ENCODE assay signal across 1 cellular context in the genomic region with DNA sequence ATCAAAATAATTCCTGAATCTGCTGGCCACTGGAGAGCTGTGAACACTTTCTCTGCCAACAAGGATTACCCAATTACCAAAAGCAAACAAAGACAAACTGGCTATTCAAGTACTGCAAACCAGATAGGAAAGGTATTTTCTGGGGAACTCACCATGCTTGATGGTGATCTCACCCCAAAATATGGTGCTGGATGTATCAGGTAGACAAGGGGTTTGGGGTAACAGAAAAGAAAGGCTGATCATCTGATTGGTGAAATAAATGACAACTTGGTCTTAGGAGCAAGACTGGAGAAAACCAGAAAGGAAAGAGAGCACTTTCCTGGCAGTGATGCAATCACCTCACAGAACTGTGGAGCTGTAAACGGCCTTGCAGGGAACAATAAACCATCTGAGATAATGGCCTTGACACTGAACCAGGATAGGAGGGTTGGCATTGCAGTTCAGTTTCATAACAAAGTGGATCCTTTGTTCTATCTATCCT.
TF ChIP-seq lines count a peak whose summit lies in the region.

No MANE protein-coding gene starts in this region.

TF ChIP-seq in HepG2, 621 proteins besides CTCF, POLR2A, EP300 and RAD21 (continued from another document and continues in another):
- TF ChIP-seq, protein P1, sequence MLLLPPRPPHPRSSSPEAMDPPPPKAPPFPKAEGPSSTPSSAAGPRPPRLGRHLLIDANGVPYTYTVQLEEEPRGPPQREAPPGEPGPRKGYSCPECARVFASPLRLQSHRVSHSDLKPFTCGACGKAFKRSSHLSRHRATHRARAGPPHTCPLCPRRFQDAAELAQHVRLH (CRISPR knock-in tag; IDR thresholded peaks at IDR 0.05; ENCODE audit: borderline replicate concordance, low read depth): peak; percentile 66; the same call in 1 of the 2 replicates
- TF ChIP-seq, protein P2, sequence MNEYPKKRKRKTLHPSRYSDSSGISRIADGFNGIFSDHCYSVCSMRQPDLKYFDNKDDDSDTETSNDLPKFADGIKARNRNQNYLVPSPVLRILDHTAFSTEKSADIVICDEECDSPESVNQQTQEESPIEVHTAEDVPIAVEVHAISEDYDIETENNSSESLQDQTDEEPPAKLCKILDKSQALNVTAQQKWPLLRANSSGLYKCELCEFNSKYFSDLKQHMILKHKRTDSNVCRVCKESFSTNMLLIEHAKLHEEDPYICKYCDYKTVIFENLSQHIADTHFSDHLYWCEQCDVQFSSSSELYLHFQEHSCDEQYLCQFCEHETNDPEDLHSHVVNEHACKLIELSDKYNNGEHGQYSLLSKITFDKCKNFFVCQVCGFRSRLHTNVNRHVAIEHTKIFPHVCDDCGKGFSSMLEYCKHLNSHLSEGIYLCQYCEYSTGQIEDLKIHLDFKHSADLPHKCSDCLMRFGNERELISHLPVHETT (CRISPR knock-in tag; conservative IDR thresholded peaks at IDR 0.05): no peak
- TF ChIP-seq ZFP90 (CRISPR knock-in tag; IDR thresholded peaks at IDR 0.05; ENCODE audit: borderline replicate concordance): no peak
- no peak for TF ChIP-seq ZNF501 (CRISPR knock-in tag; IDR thresholded peaks at IDR 0.05)
- TF ChIP-seq MIER2 (CRISPR knock-in tag; IDR thresholded peaks at IDR 0.05): no peak; the same call in 1 of the 2 replicates
- TF ChIP-seq MED13 (CRISPR knock-in tag; IDR thresholded peaks at IDR 0.05): no peak
- no peak for TF ChIP-seq CBX2 (IDR thresholded peaks at IDR 0.05; ENCODE audit: low read depth, low read length)
- TF ChIP-seq CBX2 (CRISPR knock-in tag; IDR thresholded peaks at IDR 0.05; ENCODE audit: low read depth): no peak
- TF ChIP-seq, protein P3, sequence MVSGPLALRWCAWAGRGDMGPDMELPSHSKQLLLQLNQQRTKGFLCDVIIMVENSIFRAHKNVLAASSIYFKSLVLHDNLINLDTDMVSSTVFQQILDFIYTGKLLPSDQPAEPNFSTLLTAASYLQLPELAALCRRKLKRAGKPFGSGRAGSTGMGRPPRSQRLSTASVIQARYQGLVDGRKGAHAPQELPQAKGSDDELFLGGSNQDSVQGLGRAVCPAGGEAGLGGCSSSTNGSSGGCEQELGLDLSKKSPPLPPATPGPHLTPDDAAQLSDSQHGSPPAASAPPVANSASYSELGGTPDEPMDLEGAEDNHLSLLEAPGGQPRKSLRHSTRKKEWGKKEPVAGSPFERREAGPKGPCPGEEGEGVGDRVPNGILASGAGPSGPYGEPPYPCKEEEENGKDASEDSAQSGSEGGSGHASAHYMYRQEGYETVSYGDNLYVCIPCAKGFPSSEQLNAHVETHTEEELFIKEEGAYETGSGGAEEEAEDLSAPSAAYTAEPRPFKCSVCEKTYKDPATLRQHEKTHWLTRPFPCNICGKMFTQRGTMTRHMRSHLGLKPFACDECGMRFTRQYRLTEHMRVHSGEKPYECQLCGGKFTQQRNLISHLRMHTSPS (CRISPR knock-in tag; IDR thresholded peaks at IDR 0.05; ENCODE audit: low read depth): peak; percentile 53
- TF ChIP-seq, protein P4, sequence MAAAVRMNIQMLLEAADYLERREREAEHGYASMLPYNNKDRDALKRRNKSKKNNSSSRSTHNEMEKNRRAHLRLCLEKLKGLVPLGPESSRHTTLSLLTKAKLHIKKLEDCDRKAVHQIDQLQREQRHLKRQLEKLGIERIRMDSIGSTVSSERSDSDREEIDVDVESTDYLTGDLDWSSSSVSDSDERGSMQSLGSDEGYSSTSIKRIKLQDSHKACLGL (CRISPR knock-in tag; IDR thresholded peaks at IDR 0.05): no peak
- TF ChIP-seq NCOR1 (IDR thresholded peaks at IDR 0.05; ENCODE audit: borderline replicate concordance, low read length): peak; percentile 97
- TF ChIP-seq ZNF34 (CRISPR knock-in tag; IDR thresholded peaks at IDR 0.05; ENCODE audit: borderline replicate concordance): no peak
- TF ChIP-seq RARG (CRISPR knock-in tag; IDR thresholded peaks at IDR 0.05; ENCODE audit: low read depth): no peak
- TF ChIP-seq HNRNPUL1 (IDR thresholded peaks at IDR 0.05; ENCODE audit: low read depth, low read length): no peak
- peak; percentile 68; the same call in 1 of the 2 replicates for TF ChIP-seq TP53 (CRISPR knock-in tag; conservative IDR thresholded peaks at IDR 0.05)
- peak; percentile 92 for TF ChIP-seq DNMT3B (CRISPR knock-in tag; conservative IDR thresholded peaks at IDR 0.05)
- TF ChIP-seq, protein P5, sequence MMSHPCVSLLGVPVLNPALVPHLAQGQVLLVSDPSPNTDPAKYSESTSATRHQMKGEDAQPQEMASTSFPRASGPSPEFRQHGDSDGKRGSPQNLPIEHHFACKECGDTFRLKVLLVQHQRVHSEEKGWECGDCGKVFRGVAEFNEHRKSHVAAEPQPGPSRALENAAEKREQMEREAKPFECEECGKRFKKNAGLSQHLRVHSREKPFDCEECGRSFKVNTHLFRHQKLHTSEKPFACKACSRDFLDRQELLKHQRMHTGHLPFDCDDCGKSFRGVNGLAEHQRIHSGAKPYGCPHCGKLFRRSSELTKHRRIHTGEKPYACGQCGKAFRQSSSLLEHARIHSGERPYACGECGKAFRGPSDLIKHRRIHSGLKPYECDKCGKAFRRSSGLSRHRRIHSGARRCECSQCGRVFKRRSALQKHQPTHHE (CRISPR knock-in tag; IDR thresholded peaks at IDR 0.05; ENCODE audit: borderline replicate concordance): no peak
- no peak; the same call in 1 of the 2 replicates for TF ChIP-seq HOXA5 (CRISPR knock-in tag; IDR thresholded peaks at IDR 0.05)
- no peak for TF ChIP-seq PRPF4 (IDR thresholded peaks at IDR 0.05; ENCODE audit: low read depth, low read length, poor library complexity, severe bottlenecking)
- no peak for TF ChIP-seq ZNF383 (CRISPR knock-in tag; IDR thresholded peaks at IDR 0.05; ENCODE audit: borderline replicate concordance)
- no peak for TF ChIP-seq ZNF234 (CRISPR knock-in tag; conservative IDR thresholded peaks at IDR 0.05)
- TF ChIP-seq MTF2 (CRISPR knock-in tag; IDR thresholded peaks at IDR 0.05; ENCODE audit: borderline replicate concordance): no peak
- TF ChIP-seq CHD4 (IDR thresholded peaks at IDR 0.05; ENCODE audit: borderline replicate concordance, low read length): peak; percentile 88; the same call in 1 of the 2 replicates
- no peak for TF ChIP-seq PCBP2 (optimal IDR thresholded peaks at IDR 0.05; ENCODE audit: low read depth, low read length, poor library complexity, severe bottlenecking)
- peak; percentile 62; the same call in 1 of the 2 replicates for TF ChIP-seq ZNF670 (CRISPR knock-in tag; IDR thresholded peaks at IDR 0.05; ENCODE audit: borderline replicate concordance)
- no peak for TF ChIP-seq MAFK (conservative IDR thresholded peaks at IDR 0.05 in 1 of 2, IDR thresholded peaks at IDR 0.05 in 1 of 2; ENCODE audit: low read length in 2 of 2)
- peak; percentile 41; the same call in 1 of the 2 replicates for TF ChIP-seq JUNB (CRISPR knock-in tag; IDR thresholded peaks at IDR 0.05; ENCODE audit: borderline replicate concordance)
- TF ChIP-seq RFXAP (CRISPR knock-in tag; IDR thresholded peaks at IDR 0.05; ENCODE audit: borderline replicate concordance): peak; percentile 44; the same call in 1 of the 2 replicates
- no peak for TF ChIP-seq FLYWCH1 (CRISPR knock-in tag; IDR thresholded peaks at IDR 0.05)
- no peak for TF ChIP-seq ZZZ3 (CRISPR knock-in tag; IDR thresholded peaks at IDR 0.05; ENCODE audit: borderline replicate concordance)
- 0 out of 2 replicates have a peak, but pooled peaks have one; percentile 53 for TF ChIP-seq ZNF317 (CRISPR knock-in tag; IDR thresholded peaks at IDR 0.05)
- TF ChIP-seq, protein P6, sequence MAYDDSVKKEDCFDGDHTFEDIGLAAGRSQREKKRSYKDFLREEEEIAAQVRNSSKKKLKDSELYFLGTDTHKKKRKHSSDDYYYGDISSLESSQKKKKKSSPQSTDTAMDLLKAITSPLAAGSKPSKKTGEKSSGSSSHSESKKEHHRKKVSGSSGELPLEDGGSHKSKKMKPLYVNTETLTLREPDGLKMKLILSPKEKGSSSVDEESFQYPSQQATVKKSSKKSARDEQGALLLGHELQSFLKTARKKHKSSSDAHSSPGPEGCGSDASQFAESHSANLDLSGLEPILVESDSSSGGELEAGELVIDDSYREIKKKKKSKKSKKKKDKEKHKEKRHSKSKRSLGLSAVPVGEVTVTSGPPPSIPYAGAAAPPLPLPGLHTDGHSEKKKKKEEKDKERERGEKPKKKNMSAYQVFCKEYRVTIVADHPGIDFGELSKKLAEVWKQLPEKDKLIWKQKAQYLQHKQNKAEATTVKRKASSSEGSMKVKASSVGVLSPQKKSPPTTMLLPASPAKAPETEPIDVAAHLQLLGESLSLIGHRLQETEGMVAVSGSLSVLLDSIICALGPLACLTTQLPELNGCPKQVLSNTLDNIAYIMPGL (CRISPR knock-in tag; IDR thresholded peaks at IDR 0.05; ENCODE audit: borderline replicate concordance in 1 of 2, low read depth in 1 of 2): 0 out of 4 replicates have a peak, but pooled peaks of 1 of the 2 experiments have one; percentile 27
- no peak for TF ChIP-seq NCOA5 (CRISPR knock-in tag; IDR thresholded peaks at IDR 0.05)
- no peak for TF ChIP-seq PCBP1 (IDR thresholded peaks at IDR 0.05; ENCODE audit: borderline replicate concordance, low read depth, low read length)
- TF ChIP-seq KMT2A (CRISPR knock-in tag; IDR thresholded peaks at IDR 0.05): no peak
- no peak for TF ChIP-seq MATR3 (CRISPR knock-in tag; IDR thresholded peaks at IDR 0.05)
- TF ChIP-seq, protein P7, sequence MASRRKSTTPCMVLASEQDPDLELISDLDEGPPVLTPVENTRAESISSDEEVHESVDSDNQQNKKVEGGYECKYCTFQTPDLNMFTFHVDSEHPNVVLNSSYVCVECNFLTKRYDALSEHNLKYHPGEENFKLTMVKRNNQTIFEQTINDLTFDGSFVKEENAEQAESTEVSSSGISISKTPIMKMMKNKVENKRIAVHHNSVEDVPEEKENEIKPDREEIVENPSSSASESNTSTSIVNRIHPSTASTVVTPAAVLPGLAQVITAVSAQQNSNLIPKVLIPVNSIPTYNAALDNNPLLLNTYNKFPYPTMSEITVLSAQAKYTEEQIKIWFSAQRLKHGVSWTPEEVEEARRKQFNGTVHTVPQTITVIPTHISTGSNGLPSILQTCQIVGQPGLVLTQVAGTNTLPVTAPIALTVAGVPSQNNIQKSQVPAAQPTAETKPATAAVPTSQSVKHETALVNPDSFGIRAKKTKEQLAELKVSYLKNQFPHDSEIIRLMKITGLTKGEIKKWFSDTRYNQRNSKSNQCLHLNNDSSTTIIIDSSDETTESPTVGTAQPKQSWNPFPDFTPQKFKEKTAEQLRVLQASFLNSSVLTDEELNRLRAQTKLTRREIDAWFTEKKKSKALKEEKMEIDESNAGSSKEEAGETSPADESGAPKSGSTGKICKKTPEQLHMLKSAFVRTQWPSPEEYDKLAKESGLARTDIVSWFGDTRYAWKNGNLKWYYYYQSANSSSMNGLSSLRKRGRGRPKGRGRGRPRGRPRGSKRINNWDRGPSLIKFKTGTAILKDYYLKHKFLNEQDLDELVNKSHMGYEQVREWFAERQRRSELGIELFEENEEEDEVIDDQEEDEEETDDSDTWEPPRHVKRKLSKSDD (CRISPR knock-in tag; IDR thresholded peaks at IDR 0.05; ENCODE audit: low read depth): no peak
- no peak for TF ChIP-seq ZNF20 (CRISPR knock-in tag; IDR thresholded peaks at IDR 0.05)
- no peak for TF ChIP-seq POLR2G (IDR thresholded peaks at IDR 0.05; ENCODE audit: low read depth, low read length)
- TF ChIP-seq, protein P8, sequence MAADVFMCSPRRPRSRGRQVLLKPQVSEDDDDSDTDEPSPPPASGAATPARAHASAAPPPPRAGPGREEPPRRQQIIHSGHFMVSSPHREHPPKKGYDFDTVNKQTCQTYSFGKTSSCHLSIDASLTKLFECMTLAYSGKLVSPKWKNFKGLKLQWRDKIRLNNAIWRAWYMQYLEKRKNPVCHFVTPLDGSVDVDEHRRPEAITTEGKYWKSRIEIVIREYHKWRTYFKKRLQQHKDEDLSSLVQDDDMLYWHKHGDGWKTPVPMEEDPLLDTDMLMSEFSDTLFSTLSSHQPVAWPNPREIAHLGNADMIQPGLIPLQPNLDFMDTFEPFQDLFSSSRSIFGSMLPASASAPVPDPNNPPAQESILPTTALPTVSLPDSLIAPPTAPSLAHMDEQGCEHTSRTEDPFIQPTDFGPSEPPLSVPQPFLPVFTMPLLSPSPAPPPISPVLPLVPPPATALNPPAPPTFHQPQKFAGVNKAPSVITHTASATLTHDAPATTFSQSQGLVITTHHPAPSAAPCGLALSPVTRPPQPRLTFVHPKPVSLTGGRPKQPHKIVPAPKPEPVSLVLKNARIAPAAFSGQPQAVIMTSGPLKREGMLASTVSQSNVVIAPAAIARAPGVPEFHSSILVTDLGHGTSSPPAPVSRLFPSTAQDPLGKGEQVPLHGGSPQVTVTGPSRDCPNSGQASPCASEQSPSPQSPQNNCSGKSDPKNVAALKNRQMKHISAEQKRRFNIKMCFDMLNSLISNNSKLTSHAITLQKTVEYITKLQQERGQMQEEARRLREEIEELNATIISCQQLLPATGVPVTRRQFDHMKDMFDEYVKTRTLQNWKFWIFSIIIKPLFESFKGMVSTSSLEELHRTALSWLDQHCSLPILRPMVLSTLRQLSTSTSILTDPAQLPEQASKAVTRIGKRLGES (CRISPR knock-in tag; IDR thresholded peaks at IDR 0.05; ENCODE audit: borderline replicate concordance): no peak
- TF ChIP-seq RAD51 (IDR thresholded peaks at IDR 0.05; ENCODE audit: borderline replicate concordance): no peak
- TF ChIP-seq ZMYM4 (CRISPR knock-in tag; IDR thresholded peaks at IDR 0.05): 0 out of 2 replicates have a peak, but pooled peaks have one; percentile 30
